In the genomic region with DNA sequence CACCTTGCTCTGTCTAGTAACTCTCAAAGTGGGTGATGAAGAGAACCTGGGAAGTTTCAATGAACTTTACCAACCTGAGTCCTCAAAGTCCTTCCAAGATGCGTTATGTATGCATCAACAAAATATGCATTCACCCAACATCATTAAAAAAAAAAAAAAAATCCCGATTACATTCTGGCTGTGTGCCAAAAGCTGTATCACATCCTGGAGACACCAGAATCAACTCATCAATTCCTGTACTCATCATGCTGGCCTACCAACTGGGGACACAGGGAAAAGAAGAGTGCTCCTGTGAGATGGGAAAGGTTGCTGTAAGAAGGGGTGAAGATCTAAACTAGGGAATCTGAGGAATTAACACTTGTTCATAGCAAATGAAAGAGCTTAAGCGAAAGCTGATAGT, we compare ENCODE assay signal across 18 cellular contexts. TPM values are rescaled to one million over a fixed set of nuclear protein-coding genes. Genes with fewer than 3 reads are reported as not detected.
DNase-seq lines count a peak whose midpoint lies in the region; ATAC-seq, FAIRE-seq and TF ChIP-seq lines count a peak whose summit lies in the region.
"Had no signal": no experiment of that assay in that cellular context is flagged by ENCODE, and none has a peak within 500 bp of the region (broad histone marks: within the 10 kb centered on the region; RNA-seq: fewer than 3 reads in every experiment).

No MANE protein-coding gene starts in this region.

- in situ Hi-C loops in GM12878 (cut with MboI) = no loop called here

- H3K27me3 Mint-ChIP-seq in endodermal cell (ENCODE audit: insufficient read depth) = no peaks in the 10 kb centered on the region

- H3K4me1 ChIP-seq in GM12878 (ENCODE audit: control insufficient read depth, insufficient read depth, low read length) = no peaks in the 10 kb centered on the region
- H3K4me1 ChIP-seq in trophoblast cell (ENCODE audit: control insufficient read depth in 1 of 2, insufficient read depth in 2 of 2, low read length in 2 of 2) = peaks cover 2 to 10% of the 10 kb centered on the region in 2 experiments
- peaks cover 2% of the 10 kb centered on the region for H3K4me1 ChIP-seq in endodermal cell (ENCODE audit: control insufficient read depth, insufficient read depth, low read length)

- H3K4me2 ChIP-seq in GM12878 (ENCODE audit: control insufficient read depth, insufficient read depth) = no peak overlapping the region
- no peak overlapping the region for H3K4me2 ChIP-seq in trophoblast cell (ENCODE audit: low read length)

- TF ChIP-seq RAD21 in Ishikawa (IDR thresholded peaks at IDR 0.05; ENCODE audit: low read depth) = no peak
- no peak for TF ChIP-seq RAD21 in GM12878 (IDR thresholded peaks at IDR 0.05; ENCODE audit: insufficient read depth, low read depth, low read length)

- WGBS in GM12878 (ENCODE audit: insufficient coverage, insufficient replicate concordance, low lambda C conversion rate, missing lambda C conversion rate) = 17% methylated on average over 3 of the region's 3 CpGs
- WGBS in trophoblast cell (ENCODE audit: extremely low coverage, insufficient coverage, insufficient read length) = no CpG with 5 or more reads among the region's 3 CpGs
- 96 to 100% methylated on average over 2 to 3 of the region's 3 CpGs for WGBS in endodermal cell (ENCODE audit: insufficient coverage in 1 of 2, insufficient read length in 1 of 2), 2 experiments

- TF ChIP-seq EP300 in Ishikawa (IDR thresholded peaks at IDR 0.05; ENCODE audit: borderline replicate concordance) = no peak
- TF ChIP-seq EP300 in GM12878 (IDR thresholded peaks at IDR 0.05; ENCODE audit: borderline replicate concordance in 1 of 2, control insufficient read depth in 1 of 2, low read depth in 2 of 2, low read length in 2 of 2) = no peak

- H3K36me3 Mint-ChIP-seq in endodermal cell (ENCODE audit: low read depth) = no peaks in the 10 kb centered on the region
- no peaks in the 10 kb centered on the region for H3K36me3 Mint-ChIP-seq in stimulated activated effector memory CD8-positive, alpha-beta T cell treated with anti-CD3 and anti-CD28 coated beads, Interleukin-12 subunit alpha, Interleukin-12 subunit beta, amount 100 ng/mL, for 72 hours
- H3K36me3 Mint-ChIP-seq: CD14-positive monocyte; CD8-positive, alpha-beta T cell had no signal

- H3K9me3 Mint-ChIP-seq in endodermal cell = no peaks in the 10 kb centered on the region
- H3K9me3 Mint-ChIP-seq in stimulated activated effector memory CD8-positive, alpha-beta T cell treated with anti-CD3 and anti-CD28 coated beads, Interleukin-12 subunit alpha, Interleukin-12 subunit beta, amount 100 ng/mL, for 72 hours = peaks cover 4% of the 10 kb centered on the region
- H3K9me3 Mint-ChIP-seq: CD14-positive monocyte; CD8-positive, alpha-beta T cell had no signal

- peak overlapping the region; percentile 21 for H2BK120ac ChIP-seq in trophoblast cell (ENCODE audit: insufficient read depth, low read length, poor library complexity)

- no peak overlapping the region for H3K27ac ChIP-seq in GM12878 (ENCODE audit: control insufficient read depth, insufficient read depth)
- H3K27ac ChIP-seq in trophoblast cell (ENCODE audit: low read depth, low read length) = peak overlapping the region; percentile 94
- H3K27ac ChIP-seq in endodermal cell (ENCODE audit: low read depth, low read length) = no peak overlapping the region
- H3K27ac ChIP-seq: GM23248 had no signal

- RAD21 ChIA-PET in GM12878 (lab: Charles Lee; ENCODE audit: unreplicated experiment) = interaction anchor here (0.9 to 1.4 kb wide), 5 partner anchors 10 to 23 kb away, joined by 3 to 4 read pairs (median 3); no protein-coding TSS in a partner anchor

- intact Hi-C loops in GM12878 (cut with micrococcal nuclease; ENCODE audit: unreplicated experiment) = no loop called here

- H2AFZ ChIP-seq in GM12878 (ENCODE audit: control insufficient read depth, low read depth, low read length) (no peak overlapping the region), trophoblast cell (ENCODE audit: insufficient read depth, low read length, poor library complexity) (no peak overlapping the region)
- H2AFZ ChIP-seq: GM23248 had no signal

- SMC1A ChIA-PET in GM12878 (lab: Charles Lee; ENCODE audit: uncharacterized antibody, unreplicated experiment) = interaction anchor here (0.6 to 1.6 kb wide), 3 partner anchors 10 to 1663 kb away, joined by 3 to 6 read pairs (median 5); no protein-coding TSS in a partner anchor

- peak overlapping the region; percentile 63 for H4K91ac ChIP-seq in trophoblast cell (ENCODE audit: low read depth, low read length)

- no peak overlapping the region for H3K4me3 ChIP-seq in GM12878
- H3K4me3 ChIP-seq in trophoblast cell (ENCODE audit: low read depth, low read length) = no peak overlapping the region
- no peak overlapping the region for H3K4me3 ChIP-seq in endodermal cell (ENCODE audit: low read length)
- H3K4me3 ChIP-seq: GM23248 had no signal

- ATAC-seq in GM12878 (no peak), HG02759 (IDR thresholded peaks at IDR 0.05; ENCODE audit: unreplicated experiment) (no peak)
- no peak for ATAC-seq in stimulated activated effector memory CD8-positive, alpha-beta T cell treated with anti-CD3 and anti-CD28 coated beads, Interleukin-12 subunit alpha, Interleukin-12 subunit beta, amount 100 ng/mL, for 72 hours
- ATAC-seq: CD8-positive, alpha-beta T cell had no signal

- H2BK12ac ChIP-seq in trophoblast cell (ENCODE audit: low read length) = peak overlapping the region; percentile 63

- no peak overlapping the region for H4K12ac ChIP-seq in trophoblast cell (ENCODE audit: low read depth, low read length)

- POLR2A ChIA-PET in GM12878 (lab: Charles Lee) = interaction anchor here (0.8 to 1.8 kb wide), 3 partner anchors 9 to 16 kb away, joined by 3 to 4 read pairs (median 4); no protein-coding TSS in a partner anchor

- H3K79me2 ChIP-seq in GM12878 (ENCODE audit: control insufficient read depth, insufficient read depth, low read length) (no peaks in the 10 kb centered on the region), trophoblast cell (ENCODE audit: control insufficient read depth, insufficient read depth, low read length, poor library complexity) (no peaks in the 10 kb centered on the region)

- peaks cover 4% of the 10 kb centered on the region for H3K4me1 Mint-ChIP-seq in endodermal cell
- H3K4me1 Mint-ChIP-seq in stimulated activated effector memory CD8-positive, alpha-beta T cell treated with anti-CD3 and anti-CD28 coated beads, Interleukin-12 subunit alpha, Interleukin-12 subunit beta, amount 100 ng/mL, for 72 hours = no peaks in the 10 kb centered on the region
- H3K4me1 Mint-ChIP-seq: CD14-positive monocyte had no signal

- no peak overlapping the region for H3K23ac ChIP-seq in trophoblast cell (ENCODE audit: low read length)

- CTCF ChIA-PET in GM12878 (lab: Yijun Ruan, JAX) = interaction anchor here (0.8 to 0.9 kb wide), 2 partner anchors 8 to 20 kb away, joined by 3 to 4 read pairs; no protein-coding TSS in a partner anchor

- H3K4ac ChIP-seq in trophoblast cell (ENCODE audit: low read depth, low read length) = no peak overlapping the region

- BruUV-seq in GM12878 (replicated peaks; lab: Mats Ljungman, UMichigan) = no TSS peak

- no peak overlapping the region for H3K4me3 Mint-ChIP-seq in endodermal cell
- no peak overlapping the region for H3K4me3 Mint-ChIP-seq in stimulated activated effector memory CD8-positive, alpha-beta T cell treated with anti-CD3 and anti-CD28 coated beads, Interleukin-12 subunit alpha, Interleukin-12 subunit beta, amount 100 ng/mL, for 72 hours
- H3K4me3 Mint-ChIP-seq: CD14-positive monocyte; CD8-positive, alpha-beta T cell had no signal

- DNase-seq in GM12878 (ENCODE audit: low read depth, low spot score) = no peak
- DNase-seq in trophoblast cell = no peak
- DNase-seq in endodermal cell = no peak
- DNase-seq in stimulated activated effector memory CD8-positive, alpha-beta T cell treated with anti-CD3 and anti-CD28 coated beads, Interleukin-12 subunit alpha, Interleukin-12 subunit beta, amount 100 ng/mL, for 72 hours (ENCODE audit: low spot score in 2 of 2) = no peak
- DNase-seq: CD8-positive, alpha-beta T cell; COR-L47; DMS153; DMS79 treated with DMSO at 0.1 percent for 48 hours; GDM1; GM23248; KG1 had no signal

- H2BK5ac ChIP-seq in trophoblast cell (ENCODE audit: low read depth, low read length, poor library complexity) = peak overlapping the region; percentile 33

- H3K36me3 ChIP-seq in GM12878 (ENCODE audit: control insufficient read depth in 2 of 2, insufficient read depth in 2 of 2, low read length in 1 of 2) = no peaks in the 10 kb centered on the region
- no peaks in the 10 kb centered on the region for H3K36me3 ChIP-seq in trophoblast cell (ENCODE audit: control insufficient read depth in 1 of 2, insufficient read depth in 2 of 2, low read length in 2 of 2)
- no peaks in the 10 kb centered on the region for H3K36me3 ChIP-seq in endodermal cell (ENCODE audit: control insufficient read depth, insufficient read depth, low read length)

- no peak for TF ChIP-seq POLR2A in GM12878 (IDR thresholded peaks at IDR 0.05; ENCODE audit: low read depth, low read length)

- peak overlapping the region; percentile 72 for H4K8ac ChIP-seq in trophoblast cell (ENCODE audit: low read depth, low read length)

- no peaks in the 10 kb centered on the region for H4K20me1 ChIP-seq in GM12878 (ENCODE audit: control insufficient read depth, insufficient read depth)

- peak overlapping the region; percentile 6 for H3K14ac ChIP-seq in trophoblast cell (ENCODE audit: low read length)

- no peaks in the 10 kb centered on the region for H3K9me3 ChIP-seq in GM12878 (replicated peaks; ENCODE audit: control insufficient read depth, insufficient read depth, low read length)
- no peaks in the 10 kb centered on the region for H3K9me3 ChIP-seq in trophoblast cell (ENCODE audit: insufficient read depth, low read depth, low read length)
- H3K9me3 ChIP-seq in endodermal cell (ENCODE audit: control insufficient read depth, low read length) = no peaks in the 10 kb centered on the region

- TF ChIP-seq CTCF in GM12878 (IDR thresholded peaks at IDR 0.05 in 2 of 3, conservative IDR thresholded peaks at IDR 0.05 in 1 of 3; ENCODE audit: control insufficient read depth in 2 of 3, extremely low read depth in 1 of 3, insufficient read depth in 1 of 3, low read depth in 3 of 3, low read length in 3 of 3) (no peak), endodermal cell (conservative IDR thresholded peaks at IDR 0.05) (no peak)

- H3K79me1 ChIP-seq in trophoblast cell (ENCODE audit: low read length) = peaks cover 7% of the 10 kb centered on the region

- H3K27me3 ChIP-seq in GM12878 (replicated peaks in 1 of 2; ENCODE audit: control insufficient read depth in 2 of 2, insufficient read depth in 2 of 2, low read length in 1 of 2) = no peaks in the 10 kb centered on the region
- no peaks in the 10 kb centered on the region for H3K27me3 ChIP-seq in trophoblast cell (ENCODE audit: insufficient read depth, low read length)
- no peaks in the 10 kb centered on the region for H3K27me3 ChIP-seq in endodermal cell (ENCODE audit: control insufficient read depth, insufficient read depth, low read length, poor library complexity, severe bottlenecking)

- H3K9ac ChIP-seq in GM12878 (ENCODE audit: control insufficient read depth, insufficient read depth, low read length) = no peak overlapping the region
- no peak overlapping the region for H3K9ac ChIP-seq in trophoblast cell (ENCODE audit: low read length)
- H3K9ac ChIP-seq in endodermal cell (ENCODE audit: extremely low read depth, low read length, poor library complexity, severe bottlenecking) = no peak overlapping the region
- H3K9ac ChIP-seq: GM23248 had no signal

- no peak for FAIRE-seq in GM12878 (lab: Jason Lieb, UNC)
- FAIRE-seq: D721Med, H54, HTR-8/SVneo had no signal

- no peak overlapping the region for H2AK5ac ChIP-seq in trophoblast cell (ENCODE audit: low read length)

- H3K18ac ChIP-seq in trophoblast cell (ENCODE audit: low read length) = peak overlapping the region; percentile 72

- H3K27ac Mint-ChIP-seq in endodermal cell = no peak overlapping the region
- no peak overlapping the region for H3K27ac Mint-ChIP-seq in stimulated activated effector memory CD8-positive, alpha-beta T cell treated with anti-CD3 and anti-CD28 coated beads, Interleukin-12 subunit alpha, Interleukin-12 subunit beta, amount 100 ng/mL, for 72 hours
- H3K27ac Mint-ChIP-seq: CD8-positive, alpha-beta T cell had no signal

RNA-seq across cellular contexts. Expression of a gene that starts 16.5 kb away (rescaled TPM):
- total RNA-seq in GM12878 (2013; cell fraction: nucleolus; rRNA removed) = 1.3 and 2.3 TPM in 2 replicates
- total RNA-seq in GM12878 (2014; rRNA removed) = 0.11 and 0.27 TPM in 2 replicates
- 0.13 and 0.18 TPM in 2 replicates for total RNA-seq in GM12878 (2014; rRNA removed; fragmentation: Illumina TruSeq; extraction: Trizol)
- total RNA-seq in GM12878 (2021) = 0.48 and 0.64 TPM in 2 replicates
- not detected for polyA plus RNA-seq in GM12878 (2011; ENCODE audit: low read depth)
- 1.5 and 2.0 TPM in 2 replicates for polyA plus RNA-seq in GM12878 (2011; rRNA removed)
- polyA plus RNA-seq in GM12878 (2011; cell fraction: cytosol; rRNA removed) = 2.6 and 3.1 TPM in 2 replicates
- polyA plus RNA-seq in GM12878 (2011; cell fraction: nucleus; rRNA removed) = 5.9 TPM in 2 replicates
- 0.06 TPM in 1 of 2 replicates, not detected in the other for polyA plus RNA-seq in GM12878 (2012)
- 0.03 and 0.15 TPM in 2 replicates for polyA plus RNA-seq in GM12878 (2014; fragmentation: Illumina TruSeq; extraction: Trizol)
- under 1 TPM in 1 of 2 experiments, not detected in 1; 0.02 TPM for polyA plus RNA-seq in GM12878 (2014; fragmentation: Nextera tagmentation; extraction: Ambion mirVana)
- polyA plus RNA-seq in GM12878 (2014; rRNA removed) = 0.13 and 0.20 TPM in 2 replicates
- polyA plus RNA-seq in GM12878 (2016; fragmentation: Nextera tagmentation; extraction: Ambion mirVana) = under 1 TPM; 0.13 to 0.36 TPM
- 6.2 and 7.4 TPM in 2 replicates for polyA minus RNA-seq in GM12878 (2011; rRNA and poly(A)+ RNA removed)
- 1.1 and 2.6 TPM in 2 replicates for polyA minus RNA-seq in GM12878 (2011; cell fraction: cytosol; rRNA and poly(A)+ RNA removed)
- polyA minus RNA-seq in GM12878 (2011; cell fraction: nucleus; rRNA and poly(A)+ RNA removed) = 11.8 and 26.1 TPM in 2 replicates
- 42.6 and 46.5 TPM in 2 replicates for polyA plus RNA-seq in trophoblast cell (2013)
- 1 to 10 TPM; 2.0 to 7.2 TPM for total RNA-seq in endodermal cell
- polyA plus RNA-seq in endodermal cell (2013, experiment 1 of 2) = 39.1 TPM
- 36.4 TPM for polyA plus RNA-seq in endodermal cell (2013, experiment 2 of 2)
- total RNA-seq: CD8-positive, alpha-beta T cell; GM23248 had no signal
- polyA plus RNA-seq: BJ, CD14-positive monocyte, GM23248 had no signal
